ENCODE assay signal across 8 cellular contexts in genomic region chr7:73519867-73520672, GRCh38. TPM values are rescaled to one million over a fixed set of nuclear protein-coding genes. Genes with fewer than 3 reads are reported as not detected.
A peak's percentile ranks its signal among the peaks of the same experiment; 100 is the strongest.
DNase-seq lines count a peak whose midpoint lies in the region; ATAC-seq and TF ChIP-seq lines count a peak whose summit lies in the region.

No MANE protein-coding gene starts in this region.

- DNase-seq in NCI-H2227 (lab: John Stamatoyannopoulos, UW; ENCODE audit: unreplicated experiment): peak; percentile 21
- no peak for DNase-seq in NCI-H2227 treated with DMSO at 0.1 percent for 48 hours (lab: John Stamatoyannopoulos, UW)
- DNase-seq in activated CD4-positive, alpha-beta T cell treated with anti-CD3 and anti-CD28 coated beads, Interleukin-2, amount 10 ng/mL, durations not matched to agents 24 days and 14 days: peak; percentile 67
- DNase-seq in esophagus squamous epithelium (lab: John Stamatoyannopoulos, UW): no peak
- peak; percentile 72 for DNase-seq in posterior vena cava (ENCODE audit: low spot score)
- DNase-seq in glomerular visceral epithelial cell (ENCODE audit: extremely low spot score): no peak

- no peaks in the 10 kb centered on the region for H3K9me3 ChIP-seq in esophagus squamous epithelium

- 14 to 38% methylated on average over 6 to 14 of the region's 18 CpGs for WGBS in esophagus squamous epithelium, 2 donors

- H3K27me3 ChIP-seq in esophagus squamous epithelium: no peaks in the 10 kb centered on the region

- H3K4me1 Mint-ChIP-seq in activated CD4-positive, alpha-beta T cell treated with anti-CD3 and anti-CD28 coated beads, Interleukin-2, amount 10 ng/mL, durations not matched to agents 24 days and 14 days: peaks cover 44% of the 10 kb centered on the region

- H3K27ac ChIP-seq in esophagus squamous epithelium: peak overlapping the region; percentile 92 to 99 (median 94)

- H3K36me3 ChIP-seq in esophagus squamous epithelium: peaks cover 0 to 26% (median 0%) of the 10 kb centered on the region in 3 donors

- peaks cover 21 to 60% (median 34%) of the 10 kb centered on the region in 3 donors for H3K4me1 ChIP-seq in esophagus squamous epithelium

- no peaks in the 10 kb centered on the region for H3K27me3 Mint-ChIP-seq in activated CD4-positive, alpha-beta T cell treated with anti-CD3 and anti-CD28 coated beads, Interleukin-2, amount 10 ng/mL, durations not matched to agents 24 days and 14 days

- ATAC-seq in GM18511 (IDR thresholded peaks at IDR 0.05; ENCODE audit: unreplicated experiment) (no peak), esophagus mucosa (no peak)

- intact Hi-C loops in activated CD4-positive, alpha-beta T cell treated with anti-CD3 and anti-CD28 coated beads, Interleukin-2, amount 10 ng/mL, durations not matched to agents 24 days and 14 days (cut with micrococcal nuclease): loop anchor here (5.0 kb wide), 2 partner anchors 147 to 197 kb away; partner anchors contain the start of genes STX1A and VPS37D
- intact Hi-C loops in esophagus squamous epithelium (cut with DNase I) (loop anchor here (5.0 kb wide), 1 partner anchor 37 kb away; the partner anchor contains the start of gene BCL7B), posterior vena cava (cut with DNase I) (loop anchor here in 1 of 2 donors (10.0 kb wide), 1 partner anchor 45 kb away; no protein-coding TSS in a partner anchor)

- no peak for TF ChIP-seq CTCF in esophagus squamous epithelium (IDR thresholded peaks at IDR 0.05)

- H3K27ac Mint-ChIP-seq in activated CD4-positive, alpha-beta T cell treated with anti-CD3 and anti-CD28 coated beads, Interleukin-2, amount 10 ng/mL, durations not matched to agents 24 days and 14 days: peak overlapping the region; percentile 88

- peaks cover 44% of the 10 kb centered on the region for H3K36me3 Mint-ChIP-seq in activated CD4-positive, alpha-beta T cell treated with anti-CD3 and anti-CD28 coated beads, Interleukin-2, amount 10 ng/mL, durations not matched to agents 24 days and 14 days (ENCODE audit: low read depth)

- H3K9me3 Mint-ChIP-seq in activated CD4-positive, alpha-beta T cell treated with anti-CD3 and anti-CD28 coated beads, Interleukin-2, amount 10 ng/mL, durations not matched to agents 24 days and 14 days: no peaks in the 10 kb centered on the region

- H3K4me3 Mint-ChIP-seq in activated CD4-positive, alpha-beta T cell treated with anti-CD3 and anti-CD28 coated beads, Interleukin-2, amount 10 ng/mL, durations not matched to agents 24 days and 14 days: peak overlapping the region; percentile 90

- TF ChIP-seq POLR2A in esophagus squamous epithelium (IDR thresholded peaks at IDR 0.05): no peak

- peak overlapping the region; percentile 59 to 95 (median 85) for H3K4me3 ChIP-seq in esophagus squamous epithelium

RNA-seq across cellular contexts. Expression of gene BAZ1B, which starts 2.0 kb away (rescaled TPM):
- 110 and 112 TPM in 2 replicates for total RNA-seq in activated CD4-positive, alpha-beta T cell treated with anti-CD3 and anti-CD28 coated beads, Interleukin-2, amount 10 ng/mL, durations not matched to agents 24 days and 14 days
- 10 to 100 TPM; 18.8 to 40.4 (median 27.4) TPM for total RNA-seq in esophagus squamous epithelium
- 10 to 100 TPM; 43.5 to 50.6 TPM for total RNA-seq in posterior vena cava
- 22.3 TPM for total RNA-seq in esophagus mucosa

RNA-seq across cellular contexts. Expression of gene BCL7B, which starts 37.4 kb away (rescaled TPM):
- 73.8 and 75.9 TPM in 2 replicates for total RNA-seq in activated CD4-positive, alpha-beta T cell treated with anti-CD3 and anti-CD28 coated beads, Interleukin-2, amount 10 ng/mL, durations not matched to agents 24 days and 14 days
- total RNA-seq in esophagus squamous epithelium: 10 to 100 TPM; 39.8 to 55.3 (median 43.0) TPM
- 10 to 100 TPM; 59.0 to 79.2 TPM for total RNA-seq in posterior vena cava
- 34.8 TPM for total RNA-seq in esophagus mucosa

RNA-seq across cellular contexts. Expression of gene TBL2, which starts 58.3 kb away (rescaled TPM):
- total RNA-seq in activated CD4-positive, alpha-beta T cell treated with anti-CD3 and anti-CD28 coated beads, Interleukin-2, amount 10 ng/mL, durations not matched to agents 24 days and 14 days: 41.4 and 49.1 TPM in 2 replicates
- total RNA-seq in esophagus squamous epithelium (10 to 100 TPM; 18.1 to 34.8 (median 26.7) TPM), posterior vena cava (10 to 100 TPM; 21.7 to 24.4 TPM), esophagus mucosa (19.2 TPM)

Comparison
In these comparisons a context has a peak if more than half of its experiments do, and no peak if none do; other contexts are left out.
1. DNase-seq: peak in NCI-H2227 (single experiment), activated CD4-positive, alpha-beta T cell treated with anti-CD3 and anti-CD28 coated beads, Interleukin-2, amount 10 ng/mL, durations not matched to agents 24 days and 14 days (single experiment) and posterior vena cava (single experiment); none in NCI-H2227 treated with DMSO at 0.1 percent for 48 hours (single experiment), esophagus squamous epithelium (single experiment) and glomerular visceral epithelial cell (single experiment).